30 cellular contexts compared by ENCODE assay signal in the genomic region with DNA sequence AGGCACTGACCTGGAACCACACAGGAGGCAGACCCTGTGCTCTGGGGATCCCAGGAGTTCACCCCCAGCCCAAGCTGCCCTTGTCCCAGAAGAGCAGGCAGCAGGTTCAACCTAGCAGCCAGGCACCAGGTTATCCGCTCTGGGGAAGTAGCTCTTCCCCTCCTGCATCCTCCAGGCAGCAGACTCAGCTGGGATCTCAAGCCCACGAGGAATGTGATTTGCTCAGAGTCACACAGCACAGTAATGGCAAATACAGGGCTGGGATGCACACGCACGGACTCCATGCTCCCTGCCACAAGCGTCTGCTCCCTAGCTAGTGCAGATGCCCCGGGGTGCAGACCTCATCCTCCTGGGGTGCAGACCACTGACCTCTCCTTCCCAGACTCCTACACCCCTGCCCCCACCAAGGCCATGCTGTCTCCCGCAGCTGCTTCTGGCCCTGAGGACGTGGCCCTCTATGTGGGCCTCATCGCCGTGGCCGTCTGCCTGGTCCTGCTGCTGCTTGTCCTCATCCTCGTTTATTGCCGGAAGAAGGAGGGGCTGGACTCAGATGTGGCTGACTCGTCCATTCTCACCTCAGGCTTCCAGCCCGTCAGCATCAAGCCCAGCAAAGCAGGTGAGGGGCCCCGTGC. TPM values are rescaled to one million over a fixed set of nuclear protein-coding genes. Genes with fewer than 3 reads are reported as not detected.
DNase-seq lines count a peak whose midpoint lies in the region; ATAC-seq and TF ChIP-seq lines count a peak whose summit lies in the region.
"Had no signal": no experiment of that assay in that cellular context is flagged by ENCODE, and none has a peak within 500 bp of the region (broad histone marks: within the 10 kb centered on the region; RNA-seq: fewer than 3 reads in every experiment).

No MANE protein-coding gene starts in this region.

- no peaks in the 10 kb centered on the region for H3K27me3 ChIP-seq in endodermal cell (ENCODE audit: control insufficient read depth, insufficient read depth, low read length, poor library complexity, severe bottlenecking)
- H3K27me3 ChIP-seq: BE2C, right lobe of liver had no signal

- H3K4me1 ChIP-seq in endodermal cell (ENCODE audit: control insufficient read depth, insufficient read depth, low read length), result no peaks in the 10 kb centered on the region
- no peaks in the 10 kb centered on the region for H3K4me1 ChIP-seq in mucosa of descending colon (ENCODE audit: low read depth)
- H3K4me1 ChIP-seq: adrenal gland, gastrocnemius medialis, right lobe of liver had no signal

- no peak for TF ChIP-seq CTCF in endodermal cell (conservative IDR thresholded peaks at IDR 0.05)
- no peak for TF ChIP-seq CTCF in mucosa of descending colon (IDR thresholded peaks at IDR 0.05)

- intact Hi-C loops in mucosa of descending colon (cut with DNase I, micrococcal nuclease), result no loop called here

- DNase-seq in activated naive CD4-positive, alpha-beta T cell treated with anti-CD3 and anti-CD28 coated beads, Interleukin-2, amount 50 U/mL, for 16 hours, result no peak
- DNase-seq in NCI-H69 (lab: John Stamatoyannopoulos, UW), result peak; percentile 22
- DNase-seq in endodermal cell, result no peak
- DNase-seq in putamen (ENCODE audit: low spot score), result peak; percentile 40
- no peak for DNase-seq in kidney tubule cell (ENCODE audit: low spot score)
- DNase-seq in mucosa of descending colon, result no peak
- DNase-seq: activated CD8-positive, alpha-beta memory T cell treated with anti-CD3 and anti-CD28 coated beads for 24 hours; activated T-cell treated with anti-CD3 and anti-CD28 coated beads, Interleukin-2, amount 50 U/mL, for 1 hour; BE2C; cerebellar nuclear complex; dorsolateral prefrontal cortex; gastrocnemius medialis; left cardiac atrium; NCI-H1417; NCI-H2081; NCI-H526; NK-92 treated with Interleukin-12 subunit alpha and Interleukin-12 subunit beta, amount 100 ng/mL, for 24 hours; PC-9; right lobe of liver; Right ventricle myocardium superior; stimulated activated CD8-positive, alpha-beta memory T cell treated with anti-CD3 and anti-CD28 coated beads, Interleukin-4, amount 100 ng/mL, for 48 hours; trophoblast cell had no signal

- H3K27me3 Mint-ChIP-seq in activated naive CD4-positive, alpha-beta T cell treated with anti-CD3 and anti-CD28 coated beads, Interleukin-2, amount 50 U/mL, for 24 hours, result peaks cover 18% of the 10 kb centered on the region
- peaks cover 6% of the 10 kb centered on the region for H3K27me3 Mint-ChIP-seq in endodermal cell (ENCODE audit: insufficient read depth)

- WGBS in endodermal cell (ENCODE audit: insufficient coverage in 1 of 2, insufficient read length in 1 of 2), 2 experiments, result 88 to 90% methylated on average over 9 to 16 of the region's 16 CpGs

- H3K27ac ChIP-seq in endodermal cell (ENCODE audit: low read depth, low read length), result peak overlapping the region; percentile 36
- H3K27ac ChIP-seq: adrenal gland, gastrocnemius medialis, hepatocyte, PC-9, right lobe of liver had no signal

- H3K36me3 Mint-ChIP-seq in activated naive CD4-positive, alpha-beta T cell treated with anti-CD3 and anti-CD28 coated beads, Interleukin-2, amount 50 U/mL, for 24 hours, result no peaks in the 10 kb centered on the region
- H3K36me3 Mint-ChIP-seq in endodermal cell (ENCODE audit: low read depth), result no peaks in the 10 kb centered on the region

- no peak overlapping the region for H3K4me3 ChIP-seq in endodermal cell (ENCODE audit: low read length)
- no peak overlapping the region for H3K4me3 ChIP-seq in mucosa of descending colon
- H3K4me3 ChIP-seq: adrenal gland, dorsolateral prefrontal cortex, gastrocnemius medialis, hepatocyte, PC-9, right lobe of liver had no signal

- ATAC-seq in HG03175 (IDR thresholded peaks at IDR 0.05; ENCODE audit: unreplicated experiment) (no peak), mucosa of descending colon (no peak)
- ATAC-seq: gastrocnemius medialis, HCT116, HepG2, left cardiac atrium, right lobe of liver, SK-N-SH treated with all-trans-retinoic acid at 6 μM for 48 hours had no signal

- no peaks in the 10 kb centered on the region for H3K9me3 ChIP-seq in endodermal cell (ENCODE audit: control insufficient read depth, low read length)
- H3K9me3 ChIP-seq in mucosa of descending colon, result no peaks in the 10 kb centered on the region
- H3K9me3 ChIP-seq: adrenal gland, BE2C, gastrocnemius medialis, right lobe of liver had no signal

- H3K4me1 Mint-ChIP-seq in activated naive CD4-positive, alpha-beta T cell treated with anti-CD3 and anti-CD28 coated beads, Interleukin-2, amount 50 U/mL, for 24 hours, result peaks cover 17% of the 10 kb centered on the region
- H3K4me1 Mint-ChIP-seq in endodermal cell, result peaks cover 2% of the 10 kb centered on the region

- peak overlapping the region; percentile 46 for H3K27ac Mint-ChIP-seq in activated naive CD4-positive, alpha-beta T cell treated with anti-CD3 and anti-CD28 coated beads, Interleukin-2, amount 50 U/mL, for 24 hours
- H3K27ac Mint-ChIP-seq in endodermal cell, result no peak overlapping the region

- H3K4me3 Mint-ChIP-seq in activated naive CD4-positive, alpha-beta T cell treated with anti-CD3 and anti-CD28 coated beads, Interleukin-2, amount 50 U/mL, for 24 hours, result no peak overlapping the region
- no peak overlapping the region for H3K4me3 Mint-ChIP-seq in endodermal cell

- H3K36me3 ChIP-seq in endodermal cell (ENCODE audit: control insufficient read depth, insufficient read depth, low read length) (no peaks in the 10 kb centered on the region), mucosa of descending colon (ENCODE audit: low read depth) (no peaks in the 10 kb centered on the region)
- H3K36me3 ChIP-seq: adrenal gland, gastrocnemius medialis, right lobe of liver had no signal

- no peak overlapping the region for H3K9ac ChIP-seq in endodermal cell (ENCODE audit: extremely low read depth, low read length, poor library complexity, severe bottlenecking)

- H3K9me3 Mint-ChIP-seq in activated naive CD4-positive, alpha-beta T cell treated with anti-CD3 and anti-CD28 coated beads, Interleukin-2, amount 50 U/mL, for 24 hours, result no peaks in the 10 kb centered on the region
- H3K9me3 Mint-ChIP-seq in endodermal cell, result no peaks in the 10 kb centered on the region

RNA-seq across cellular contexts. Expression of a gene that starts 25.5 kb away (rescaled TPM):
- total RNA-seq in endodermal cell (under 1 TPM in 1 of 2 donors, not detected in 1; 0.55 TPM), mucosa of descending colon (10 to 100 TPM in 1 of 3 donors, 1 to 10 TPM in 2; 2.4 to 12.8 (median 7.7) TPM)
- polyA plus RNA-seq in endodermal cell (2013, experiment 1 of 2), result not detected
- polyA plus RNA-seq in endodermal cell (2013, experiment 2 of 2), result not detected
- total RNA-seq: HepG2, lung microvascular endothelial cell, PC-9 had no signal
- polyA plus RNA-seq: hepatocyte, HepG2 had no signal

Comparison
In these comparisons a context has a peak if more than half of its experiments do, and no peak if none do; other contexts are left out.
1. DNase-seq: peak in NCI-H69 (single experiment) and putamen (single experiment); none in activated naive CD4-positive, alpha-beta T cell treated with anti-CD3 and anti-CD28 coated beads, Interleukin-2, amount 50 U/mL, for 16 hours (single experiment), endodermal cell (single experiment), kidney tubule cell (single experiment) and mucosa of descending colon (0 of 3).